Comparison of ENCODE assay signal across 37 cellular contexts in genomic region chr4:156913234-156913633, GRCh38. TPM values are rescaled to one million over a fixed set of nuclear protein-coding genes. Genes with fewer than 3 reads are reported as not detected.
"Had no signal": no experiment of that assay in that cellular context is flagged by ENCODE, and none has a peak within 500 bp of the region (broad histone marks: within the 10 kb centered on the region; RNA-seq: fewer than 3 reads in every experiment).

No MANE protein-coding gene starts in this region.

- H3K27ac ChIP-seq: adrenal gland, body of pancreas, brain microvascular endothelial cell, breast epithelium, VCaP had no signal

- H3K36me3 Mint-ChIP-seq: activated CD4-positive, alpha-beta memory T cell treated with anti-CD3 and anti-CD28 coated beads for 36 hours; activated naive CD4-positive, alpha-beta T cell treated with anti-CD3 and anti-CD28 coated beads, Interleukin-2, amount 50 U/mL, for 72 hours; activated naive CD8-positive, alpha-beta T cell treated with anti-CD3 and anti-CD28 coated beads for 36 hours had no signal

- H3K4me3 Mint-ChIP-seq: activated B cell treated with CpG ODN at 0.5 μM for 24 hours; activated CD4-positive, alpha-beta memory T cell treated with anti-CD3 and anti-CD28 coated beads for 36 hours; activated CD4-positive, alpha-beta T cell treated with anti-CD3 and anti-CD28 coated beads, Interleukin-2, amount 10 ng/mL, durations not matched to agents 24 days and 14 days; activated CD8-positive, alpha-beta T cell treated with anti-CD3 and anti-CD28 coated beads for 36 hours; activated naive CD4-positive, alpha-beta T cell treated with anti-CD3 and anti-CD28 coated beads for 36 hours; activated naive CD8-positive, alpha-beta T cell treated with anti-CD3 and anti-CD28 coated beads for 36 hours; activated T-cell treated with anti-CD3 and anti-CD28 coated beads, Interleukin-2, amount 50 U/mL, for 4 hours; activated T-cell treated with anti-CD3 and anti-CD28 coated beads, Interleukin-2, amount 50 U/mL, for 72 hours; activated T-helper 1 cell treated with anti-CD3 and anti-CD28 coated beads, Interleukin-12 subunit alpha, Interleukin-12 subunit beta, Interleukin-2, Interleukin-4 antibody, amounts not matched to agents 30 ng/mL and 10 ng/mL and 1 ng/mL, durations not matched to agents 14 hours and 24 hours and 36 hours; activated T-helper 17 cell treated with anti-CD3 and anti-CD28 coated beads, Interleukin-2, amount 50 U/mL, for 72 hours; central memory CD8-positive, alpha-beta T cell; T-helper 1 cell treated with Interleukin-12 subunit alpha and Interleukin-12 subunit beta and Interleukin-4 antibody, amounts not matched to agents 30 μg/mL and 1 μg/mL, for 36 hours; T-helper 2 cell treated with Interferon-gamma antibody and Interleukin-4, amounts not matched to agents 5 μg/mL and 100 μg/mL, for 36 hours had no signal

- ATAC-seq: activated CD8-positive, alpha-beta T cell treated with anti-CD3 and anti-CD28 coated beads for 36 hours; activated naive CD4-positive, alpha-beta T cell treated with anti-CD3 and anti-CD28 coated beads, Interleukin-2, amount 50 U/mL, for 72 hours; activated T-cell treated with anti-CD3 and anti-CD28 coated beads, Interleukin-2, amount 50 U/mL, for 4 hours; activated T-cell treated with anti-CD3 and anti-CD28 coated beads, Interleukin-2, amount 50 U/mL, for 72 hours; activated T-helper 17 cell treated with anti-CD3 and anti-CD28 coated beads, Interleukin-2, amount 50 U/mL, for 72 hours; body of pancreas had no signal

- H3K4me1 ChIP-seq: body of pancreas, breast epithelium had no signal

- H3K9me3 Mint-ChIP-seq: activated B cell treated with CpG ODN at 0.5 μM for 24 hours; activated CD4-positive, alpha-beta T cell treated with anti-CD3 and anti-CD28 coated beads, Interleukin-2, amount 10 ng/mL, durations not matched to agents 24 days and 14 days; activated CD8-positive, alpha-beta T cell treated with anti-CD3 and anti-CD28 coated beads for 36 hours; activated naive CD8-positive, alpha-beta T cell treated with anti-CD3 and anti-CD28 coated beads for 36 hours; central memory CD8-positive, alpha-beta T cell; T-helper 1 cell treated with Interleukin-12 subunit alpha and Interleukin-12 subunit beta and Interleukin-4 antibody, amounts not matched to agents 30 μg/mL and 1 μg/mL, for 36 hours; T-helper 2 cell treated with Interferon-gamma antibody and Interleukin-4, amounts not matched to agents 5 μg/mL and 100 μg/mL, for 36 hours had no signal

- H3K4me3 ChIP-seq: adrenal gland, body of pancreas, breast epithelium had no signal

- H3K4me1 Mint-ChIP-seq: activated B cell treated with CpG ODN at 0.5 μM for 24 hours; activated CD4-positive, alpha-beta T cell treated with anti-CD3 and anti-CD28 coated beads, Interleukin-2, amount 10 ng/mL, durations not matched to agents 24 days and 14 days; activated naive CD8-positive, alpha-beta T cell treated with anti-CD3 and anti-CD28 coated beads for 36 hours; activated T-helper 17 cell treated with anti-CD3 and anti-CD28 coated beads, Interleukin-2, amount 50 U/mL, for 72 hours; central memory CD8-positive, alpha-beta T cell had no signal

- H3K36me3 ChIP-seq: adrenal gland, brain microvascular endothelial cell, breast epithelium had no signal

- H3K9me3 ChIP-seq: adrenal gland, body of pancreas had no signal

- DNase-seq: activated B cell treated with CpG ODN at 0.5 μM for 24 hours; activated CD4-positive, alpha-beta memory T cell treated with anti-CD3 and anti-CD28 coated beads for 36 hours; activated CD4-positive, alpha-beta T cell treated with anti-CD3 and anti-CD28 coated beads for 4 hours; activated CD4-positive, alpha-beta T cell treated with anti-CD3 and anti-CD28 coated beads, Interleukin-2, amount 10 ng/mL, durations not matched to agents 24 days and 14 days; activated CD4-positive, alpha-beta T cell treated with anti-CD3 and anti-CD28 coated beads, Interleukin-2, amount 50 U/mL, for 1 hour; activated CD4-positive, alpha-beta T cell treated with anti-CD3 and anti-CD28 coated beads, Interleukin-2, amount 50 U/mL, for 4 hours; activated CD4-positive, CD25-positive, alpha-beta regulatory T cell treated with anti-CD3 and anti-CD28 coated beads, Interleukin-2, amount 50 U/mL, for 72 hours; activated CD8-positive, alpha-beta memory T cell treated with anti-CD3 and anti-CD28 coated beads, Interleukin-2, amount 50 U/mL, for 4 hours; activated CD8-positive, alpha-beta T cell treated with anti-CD3 and anti-CD28 coated beads for 36 hours; activated effector memory CD4-positive, alpha-beta T cell treated with anti-CD3 and anti-CD28 coated beads, Interleukin-2, amount 50 U/mL, for 16 hours; activated gamma-delta T cell treated with Interleukin-2 at 50 U/mL for 16 hours; activated naive CD4-positive, alpha-beta T cell; activated naive CD4-positive, alpha-beta T cell treated with anti-CD3 and anti-CD28 coated beads for 36 hours; activated naive CD4-positive, alpha-beta T cell treated with anti-CD3 and anti-CD28 coated beads, Interleukin-2, amount 50 U/mL, for 16 hours; activated naive CD8-positive, alpha-beta T cell treated with anti-CD3 and anti-CD28 coated beads for 36 hours; activated T-cell treated with anti-CD3 and anti-CD28 coated beads for 4 hours; activated T-cell treated with anti-CD3 and anti-CD28 coated beads, Interleukin-2, amount 50 U/mL, for 1 hour; activated T-cell treated with anti-CD3 and anti-CD28 coated beads, Interleukin-2, amount 50 U/mL, for 4 hours; activated T-cell treated with anti-CD3 and anti-CD28 coated beads, Interleukin-2, amount 50 U/mL, for 72 hours; adrenal gland; amniotic stem cell; aorta; body of pancreas; brain microvascular endothelial cell; cerebellar nuclear complex; T-helper 1 cell; T-helper 2 cell; T-helper 9 cell had no signal

- H3K27ac Mint-ChIP-seq: activated B cell treated with CpG ODN at 0.5 μM for 24 hours; activated CD4-positive, alpha-beta memory T cell treated with anti-CD3 and anti-CD28 coated beads for 36 hours; activated CD4-positive, alpha-beta T cell treated with anti-CD3 and anti-CD28 coated beads, Interleukin-2, amount 10 ng/mL, durations not matched to agents 24 days and 14 days; activated CD8-positive, alpha-beta T cell treated with anti-CD3 and anti-CD28 coated beads for 36 hours; activated naive CD4-positive, alpha-beta T cell treated with anti-CD3 and anti-CD28 coated beads for 36 hours; activated naive CD4-positive, alpha-beta T cell treated with anti-CD3 and anti-CD28 coated beads, Interleukin-2, amount 50 U/mL, for 72 hours; activated naive CD8-positive, alpha-beta T cell treated with anti-CD3 and anti-CD28 coated beads for 36 hours; activated T-cell treated with anti-CD3 and anti-CD28 coated beads, Interleukin-2, amount 50 U/mL, for 72 hours; activated T-helper 1 cell treated with anti-CD3 and anti-CD28 coated beads, Interleukin-12 subunit alpha, Interleukin-12 subunit beta, Interleukin-2, Interleukin-4 antibody, amounts not matched to agents 30 ng/mL and 10 ng/mL and 1 ng/mL, durations not matched to agents 14 hours and 24 hours and 36 hours; activated T-helper 17 cell treated with anti-CD3 and anti-CD28 coated beads, Interleukin-2, amount 50 U/mL, for 72 hours; T-helper 1 cell treated with Interleukin-12 subunit alpha and Interleukin-12 subunit beta and Interleukin-4 antibody, amounts not matched to agents 30 μg/mL and 1 μg/mL, for 36 hours; T-helper 2 cell treated with Interferon-gamma antibody and Interleukin-4, amounts not matched to agents 5 μg/mL and 100 μg/mL, for 36 hours had no signal

- H3K27me3 ChIP-seq: adrenal gland, body of pancreas, brain microvascular endothelial cell, breast epithelium had no signal

- H3K27me3 Mint-ChIP-seq: activated B cell treated with CpG ODN at 0.5 μM for 24 hours; activated CD4-positive, alpha-beta memory T cell treated with anti-CD3 and anti-CD28 coated beads for 36 hours; activated CD4-positive, alpha-beta T cell treated with anti-CD3 and anti-CD28 coated beads, Interleukin-2, amount 10 ng/mL, durations not matched to agents 24 days and 14 days; activated CD8-positive, alpha-beta T cell treated with anti-CD3 and anti-CD28 coated beads for 36 hours; activated naive CD8-positive, alpha-beta T cell treated with anti-CD3 and anti-CD28 coated beads for 36 hours; activated T-helper 17 cell treated with anti-CD3 and anti-CD28 coated beads, Interleukin-2, amount 50 U/mL, for 72 hours; central memory CD8-positive, alpha-beta T cell had no signal

RNA-seq across cellular contexts. Expression of gene PDGFC, which starts 58.4 kb away (rescaled TPM):
- total RNA-seq: activated B cell treated with CpG ODN at 0.5 μM for 24 hours; activated CD4-positive, alpha-beta memory T cell treated with anti-CD3 and anti-CD28 coated beads for 36 hours; activated CD4-positive, alpha-beta T cell treated with anti-CD3 and anti-CD28 coated beads, Interleukin-2, amount 10 ng/mL, durations not matched to agents 24 days and 14 days; activated CD8-positive, alpha-beta memory T cell treated with anti-CD3 and anti-CD28 coated beads for 36 hours; activated CD8-positive, alpha-beta T cell treated with anti-CD3 and anti-CD28 coated beads for 36 hours; activated naive CD4-positive, alpha-beta T cell treated with anti-CD3 and anti-CD28 coated beads for 36 hours; activated naive CD4-positive, alpha-beta T cell treated with anti-CD3 and anti-CD28 coated beads, Interleukin-2, amount 50 U/mL, for 72 hours; activated naive CD8-positive, alpha-beta T cell treated with anti-CD3 and anti-CD28 coated beads for 36 hours; activated T-cell treated with anti-CD3 and anti-CD28 coated beads, Interleukin-2, amount 50 U/mL, for 72 hours; activated T-helper 1 cell treated with anti-CD3 and anti-CD28 coated beads, Interleukin-12 subunit alpha, Interleukin-12 subunit beta, Interleukin-2, Interleukin-4 antibody, amounts not matched to agents 30 ng/mL and 10 ng/mL and 1 ng/mL, durations not matched to agents 14 hours and 24 hours and 36 hours; activated T-helper 17 cell treated with anti-CD3 and anti-CD28 coated beads, Interleukin-2, amount 50 U/mL, for 72 hours had no signal
